Comparison of ENCODE assay signal across 8 cellular contexts in the genomic region with DNA sequence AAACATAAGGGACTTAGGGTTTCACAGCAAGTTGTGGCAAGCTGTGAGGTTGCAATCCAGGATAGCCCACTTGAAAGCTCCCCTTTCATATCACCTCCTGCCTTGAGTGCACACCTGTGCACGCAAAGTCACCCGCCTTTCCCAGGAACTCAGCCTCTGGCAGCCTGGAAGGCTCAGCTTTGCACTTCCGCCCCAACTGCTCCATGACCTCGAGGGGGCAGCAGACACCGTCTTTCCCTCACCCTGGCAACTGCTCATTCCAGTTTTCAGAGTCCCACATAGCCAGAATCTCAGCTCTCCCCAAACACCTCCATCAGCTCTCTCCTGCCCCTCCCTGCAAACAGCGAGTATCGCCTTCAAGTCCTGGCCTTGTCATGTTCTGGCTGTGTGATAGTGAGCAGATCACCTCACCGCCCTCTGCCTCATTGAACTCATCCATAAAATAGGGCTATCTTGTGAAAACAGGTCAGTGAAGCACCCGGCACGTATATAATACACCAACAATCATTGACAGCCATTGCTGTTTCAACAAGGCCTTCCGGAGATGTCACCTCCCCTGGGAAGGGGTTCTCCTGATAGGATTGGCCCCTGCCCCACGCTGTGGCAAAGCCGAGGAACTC. TPM values are rescaled to one million over a fixed set of nuclear protein-coding genes. Genes with fewer than 3 reads are reported as not detected.
DNase-seq lines count a peak whose midpoint lies in the region; ATAC-seq and TF ChIP-seq lines count a peak whose summit lies in the region.

No MANE protein-coding gene starts in this region.

- TF ChIP-seq CTCF in neural progenitor cell (IDR thresholded peaks at IDR 0.05): peak; percentile 94

- peaks cover 22% of the 10 kb centered on the region for H3F3A ChIP-seq in neural progenitor cell (ENCODE audit: low read depth)

- H3K9me3 ChIP-seq in MG63 (no peaks in the 10 kb centered on the region), neural progenitor cell (ENCODE audit: low read depth) (no peaks in the 10 kb centered on the region)

- H3K9me3 Mint-ChIP-seq in neural progenitor cell: no peaks in the 10 kb centered on the region

- peaks cover 27% of the 10 kb centered on the region for H3K4me1 Mint-ChIP-seq in neural progenitor cell

- H3K27me3 Mint-ChIP-seq in neural progenitor cell (ENCODE audit: insufficient read depth, low read depth): peaks cover 14% of the 10 kb centered on the region

- no peak overlapping the region for H3K27ac ChIP-seq in neural progenitor cell

- peak; percentile 98 for DNase-seq in ELF-1 (ENCODE audit: low read depth, low spot score)
- peak; percentile 78 for DNase-seq in MG63
- peak; percentile 90 for DNase-seq in RPMI8226
- peak; percentile 62 for DNase-seq in activated T-helper 1 cell treated with Interleukin-2 at 50 U/mL for 16 hours (ENCODE audit: low read depth)
- DNase-seq in fibroblast of peridontal ligament (ENCODE audit: extremely low read depth): peak; percentile 90
- peak; percentile 93 for DNase-seq in neural progenitor cell (ENCODE audit: low spot score)
- DNase-seq in stromal cell of bone marrow (ENCODE audit: low read depth): peak; percentile 75

- H2AFZ ChIP-seq in neural progenitor cell (replicated peaks): no peak overlapping the region

- H3K9ac ChIP-seq in neural progenitor cell: no peak overlapping the region

- H3K4me2 ChIP-seq in neural progenitor cell: no peak overlapping the region

- H3K36me3 Mint-ChIP-seq in neural progenitor cell: no peaks in the 10 kb centered on the region

- H3K4me3 Mint-ChIP-seq in neural progenitor cell: peak overlapping the region; percentile 5

- H3K4me3 ChIP-seq in MG63: no peak overlapping the region
- no peak overlapping the region for H3K4me3 ChIP-seq in neural progenitor cell

- H3K79me2 ChIP-seq in neural progenitor cell (ENCODE audit: low read depth): no peaks in the 10 kb centered on the region

- no peak overlapping the region for H3K27ac Mint-ChIP-seq in neural progenitor cell

- no peaks in the 10 kb centered on the region for H3K27me3 ChIP-seq in MG63
- peaks cover 7% of the 10 kb centered on the region for H3K27me3 ChIP-seq in neural progenitor cell

- no peaks in the 10 kb centered on the region for H4K20me1 ChIP-seq in neural progenitor cell (ENCODE audit: low read depth)

- no peak for ATAC-seq in GM19467 (IDR thresholded peaks at IDR 0.05; ENCODE audit: unreplicated experiment)

- H3K4me1 ChIP-seq in neural progenitor cell: peaks cover 21% of the 10 kb centered on the region

- H3K36me3 ChIP-seq in MG63 (no peaks in the 10 kb centered on the region), neural progenitor cell (no peaks in the 10 kb centered on the region)

RNA-seq across cellular contexts. Expression of a gene that starts 32.2 kb away (rescaled TPM):
- 4.5 and 4.6 TPM in 2 replicates for total RNA-seq in MG63 (2014; rRNA removed; shearing (Covaris generic); ENCODE audit: low replicate concordance)
- total RNA-seq in neural progenitor cell (ENCODE audit: low replicate concordance): 157 and 211 TPM in 2 replicates

Comparison
In these comparisons a context has a peak if more than half of its experiments do, and no peak if none do; other contexts are left out.
1. RNA of a gene that starts 32.2 kb away (total RNA-seq): 157 to 211 TPM in neural progenitor cell; 4.5 to 4.6 TPM in MG63; every median in the first group is over 10 times any median in the second.
2. Peak in every context shown above with its lines, with median percentiles within 50 percentile points of each other: DNase-seq.